Comparison of ENCODE assay signal across 27 cellular contexts in genomic region chr4:166172619-166173018, GRCh38.
"Had no signal": no experiment of that assay in that cellular context is flagged by ENCODE, and none has a peak within 500 bp of the region (broad histone marks: within the 10 kb centered on the region; RNA-seq: fewer than 3 reads in every experiment).

No MANE protein-coding gene starts in this region.

- H3K4me1 ChIP-seq: adrenal gland, ascending aorta, esophagus squamous epithelium, gastrocnemius medialis, parathyroid adenoma, thyroid gland had no signal

- H2AFZ ChIP-seq: parathyroid adenoma had no signal

- H3K36me3 ChIP-seq: adrenal gland, ascending aorta, brain microvascular endothelial cell, esophagus squamous epithelium, gastrocnemius medialis, thyroid gland had no signal

- ATAC-seq: activated CD4-positive, alpha-beta T cell treated with anti-CD3 and anti-CD28 coated beads for 36 hours; gastrocnemius medialis; left ventricle myocardium superior; natural killer cell; right cardiac atrium had no signal

- H3K4me3 Mint-ChIP-seq: activated B cell treated with CpG ODN at 0.5 μM for 24 hours; activated CD4-positive, alpha-beta T cell treated with anti-CD3 and anti-CD28 coated beads for 36 hours; activated naive CD8-positive, alpha-beta T cell; activated T-cell treated with anti-CD3 and anti-CD28 coated beads, Interleukin-2, amount 50 U/mL, for 24 hours; mesothelial cell of epicardium; natural killer cell; stimulated activated naive CD8-positive, alpha-beta T cell treated with anti-CD3 and anti-CD28 coated beads, Interleukin-15, Interleukin-2, amounts not matched to agents 100 ng/mL and 50 ng/mL, for 24 hours had no signal

- H3K9me3 Mint-ChIP-seq: activated B cell treated with CpG ODN at 0.5 μM for 24 hours; activated T-cell treated with anti-CD3 and anti-CD28 coated beads, Interleukin-2, amount 50 U/mL, for 24 hours; activated T-helper 2 cell treated with anti-CD3 and anti-CD28 coated beads, Interferon-gamma antibody, Interleukin-2, Interleukin-4, amounts not matched to agents 10 μg/mL and 5 μg/mL and 100 μg/mL, durations not matched to agents 14 hours and 24 hours and 36 hours; stimulated activated naive CD8-positive, alpha-beta T cell treated with anti-CD3 and anti-CD28 coated beads, Interleukin-15, Interleukin-2, amounts not matched to agents 100 ng/mL and 50 ng/mL, for 24 hours had no signal

- H3K79me2 ChIP-seq: parathyroid adenoma had no signal

- H3K27me3 ChIP-seq: adrenal gland, ascending aorta, brain microvascular endothelial cell, esophagus squamous epithelium, gastrocnemius medialis, thyroid gland had no signal

- DNase-seq: activated B cell treated with CpG ODN at 0.5 μM for 24 hours; activated CD4-positive, alpha-beta T cell treated with anti-CD3 and anti-CD28 coated beads for 36 hours; activated CD4-positive, alpha-beta T cell treated with anti-CD3 and anti-CD28 coated beads, Interleukin-2, amount 50 U/mL, for 4 hours; activated CD8-positive, alpha-beta memory T cell treated with anti-CD3 and anti-CD28 coated beads for 24 hours; activated CD8-positive, alpha-beta memory T cell treated with anti-CD3 and anti-CD28 coated beads, Interleukin-2, amount 50 U/mL, for 4 hours; activated naive CD4-positive, alpha-beta T cell; activated T-cell treated with anti-CD3 and anti-CD28 coated beads, Interleukin-2, amount 50 U/mL, for 24 hours; adrenal gland; brain microvascular endothelial cell; central memory CD4-positive, alpha-beta T cell; effector memory CD4-positive, alpha-beta T cell; esophagus squamous epithelium; gastrocnemius medialis; hippocampal formation; left ventricle myocardium superior; mammary epithelial cell; natural killer cell; right cardiac atrium; stimulated activated CD4-positive, alpha-beta T cell treated with anti-CD3 and anti-CD28 coated beads, Interleukin-1b, Interleukin-23, amount 100 ng/mL, for 48 hours; substantia nigra; thyroid gland had no signal

- H3K4me3 ChIP-seq: adrenal gland, ascending aorta, esophagus squamous epithelium, gastrocnemius medialis, thyroid gland had no signal

- H3K27ac Mint-ChIP-seq: activated B cell treated with CpG ODN at 0.5 μM for 24 hours; activated CD4-positive, alpha-beta T cell treated with anti-CD3 and anti-CD28 coated beads for 36 hours; activated naive CD8-positive, alpha-beta T cell; activated T-cell treated with anti-CD3 and anti-CD28 coated beads, Interleukin-2, amount 50 U/mL, for 24 hours; activated T-helper 2 cell treated with anti-CD3 and anti-CD28 coated beads, Interferon-gamma antibody, Interleukin-2, Interleukin-4, amounts not matched to agents 10 μg/mL and 5 μg/mL and 100 μg/mL, durations not matched to agents 14 hours and 24 hours and 36 hours; mesothelial cell of epicardium; natural killer cell; stimulated activated naive CD8-positive, alpha-beta T cell treated with anti-CD3 and anti-CD28 coated beads, Interleukin-15, Interleukin-2, amounts not matched to agents 100 ng/mL and 50 ng/mL, for 24 hours had no signal

- H3K9me3 ChIP-seq: adrenal gland, esophagus squamous epithelium, gastrocnemius medialis, thyroid gland had no signal

- H3K36me3 Mint-ChIP-seq: activated naive CD8-positive, alpha-beta T cell; natural killer cell had no signal

- H3K27ac ChIP-seq: adrenal gland, ascending aorta, brain microvascular endothelial cell, esophagus squamous epithelium, gastrocnemius medialis, parathyroid adenoma, thyroid gland had no signal

- H3K27me3 Mint-ChIP-seq: activated B cell treated with CpG ODN at 0.5 μM for 24 hours; activated CD4-positive, alpha-beta T cell treated with anti-CD3 and anti-CD28 coated beads for 36 hours; activated T-cell treated with anti-CD3 and anti-CD28 coated beads, Interleukin-2, amount 50 U/mL, for 24 hours; stimulated activated naive CD8-positive, alpha-beta T cell treated with anti-CD3 and anti-CD28 coated beads, Interleukin-15, Interleukin-2, amounts not matched to agents 100 ng/mL and 50 ng/mL, for 24 hours had no signal

- H3K9ac ChIP-seq: parathyroid adenoma had no signal

- H3K4me1 Mint-ChIP-seq: activated B cell treated with CpG ODN at 0.5 μM for 24 hours; activated CD4-positive, alpha-beta T cell treated with anti-CD3 and anti-CD28 coated beads for 36 hours; natural killer cell had no signal
